8 cellular contexts compared by ENCODE assay signal in the genomic region with DNA sequence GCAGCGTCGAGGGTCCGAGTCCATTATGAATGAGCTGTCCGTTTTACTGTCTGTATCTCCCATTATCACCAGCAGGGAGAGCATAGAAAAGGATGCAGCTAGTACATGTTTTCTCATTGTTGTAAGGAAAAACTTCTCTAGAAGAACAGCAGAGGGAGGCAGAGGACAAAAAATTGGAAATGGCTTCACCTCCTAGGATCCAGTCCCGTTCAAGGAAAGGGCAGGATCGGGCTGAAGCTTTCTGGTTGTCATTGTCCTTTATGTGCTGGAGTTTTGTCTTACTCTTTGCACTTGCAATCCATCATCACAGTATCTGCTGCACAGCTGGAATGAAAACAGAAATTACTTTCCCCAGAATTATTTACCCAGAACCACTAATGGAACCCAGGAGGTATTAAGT. TPM values are rescaled to one million over a fixed set of nuclear protein-coding genes. Genes with fewer than 3 reads are reported as not detected.
A peak's percentile ranks its signal among the peaks of the same experiment; 100 is the strongest.
DNase-seq lines count a peak whose midpoint lies in the region; ATAC-seq, FAIRE-seq and TF ChIP-seq lines count a peak whose summit lies in the region.

No MANE protein-coding gene starts in this region.

- H3K27ac ChIP-seq in MM.1S (ENCODE audit: low read length): no peak overlapping the region
- H3K27ac ChIP-seq in liver (ENCODE audit: low read depth in 1 of 2, low read length in 2 of 2): no peak overlapping the region

- H3K27ac Mint-ChIP-seq in type B pancreatic cell: no peak overlapping the region

- peak overlapping the region; percentile 38; the same call in 1 of the 2 replicates for H3K4me2 ChIP-seq in MM.1S (ENCODE audit: low read depth, low read length)

- H3K9me3 ChIP-seq in MM.1S (replicated peaks; ENCODE audit: insufficient read depth, low read length): no peaks in the 10 kb centered on the region
- peaks cover 0 to 4% (median 0%) of the 10 kb centered on the region in 4 donors for H3K9me3 ChIP-seq in liver (ENCODE audit: control insufficient read depth in 4 of 4, low read length in 3 of 4)

- H4K20me1 ChIP-seq in MM.1S (ENCODE audit: insufficient read depth, low read length): no peaks in the 10 kb centered on the region

- TF ChIP-seq CTCF in MM.1S (IDR thresholded peaks at IDR 0.05; ENCODE audit: low read length): peak; percentile 70
- TF ChIP-seq CTCF in liver (IDR thresholded peaks at IDR 0.05; ENCODE audit: low read depth, low read length, missing input control): peak; percentile 88
- TF ChIP-seq CTCF in type B pancreatic cell (conservative IDR thresholded peaks at IDR 0.05): peak; percentile 84

- H3K36me3 ChIP-seq in MM.1S (replicated peaks; ENCODE audit: insufficient read depth, low read length) (no peaks in the 10 kb centered on the region), liver (ENCODE audit: control insufficient read depth in 4 of 4, insufficient read depth in 3 of 4, low read depth in 1 of 4, low read length in 3 of 4) (no peaks in the 10 kb centered on the region)

- WGBS in liver: 1% methylated on average over 6 of the region's 6 CpGs

- DNase-seq in DMS114 treated with DMSO at 0.1 percent for 48 hours (lab: John Stamatoyannopoulos, UW; ENCODE audit: unreplicated experiment) (peak; percentile 84), MM.1S (peak; percentile 63), RKO (ENCODE audit: low spot score) (peak; percentile 90), type B pancreatic cell (ENCODE audit: extremely low spot score, unreplicated experiment) (no peak)

- ATAC-seq in GM19463 (IDR thresholded peaks at IDR 0.05; ENCODE audit: unreplicated experiment): peak; percentile 88
- ATAC-seq in HG02571 (IDR thresholded peaks at IDR 0.05; ENCODE audit: unreplicated experiment): no peak

- no peak overlapping the region for H2AFZ ChIP-seq in MM.1S (ENCODE audit: low read length)

- H3K27me3 ChIP-seq in MM.1S (replicated peaks; ENCODE audit: insufficient read depth, low read length): no peaks in the 10 kb centered on the region
- H3K27me3 ChIP-seq in liver (ENCODE audit: control insufficient read depth in 4 of 4, insufficient read depth in 4 of 4, low read length in 3 of 4): peaks cover 0 to 2% (median 0%) of the 10 kb centered on the region in 4 donors

- TF ChIP-seq RAD21 in liver (IDR thresholded peaks at IDR 0.05): peak; percentile 89 to 98

- peaks cover 8% of the 10 kb centered on the region for H3K27me3 Mint-ChIP-seq in type B pancreatic cell

- no peaks in the 10 kb centered on the region for H3F3A ChIP-seq in MM.1S (ENCODE audit: insufficient read depth, low read length)

- no peaks in the 10 kb centered on the region for H3K9me2 ChIP-seq in MM.1S (replicated peaks; ENCODE audit: insufficient read depth, low read length)

- H3K4me3 ChIP-seq in MM.1S (ENCODE audit: low read length) (no peak overlapping the region), liver (ENCODE audit: low read depth in 1 of 3, low read length in 3 of 3) (no peak overlapping the region)

- H3K79me2 ChIP-seq in MM.1S (ENCODE audit: low read length): no peaks in the 10 kb centered on the region

- no peaks in the 10 kb centered on the region for H3K36me3 Mint-ChIP-seq in type B pancreatic cell

- H3K4me1 Mint-ChIP-seq in type B pancreatic cell (ENCODE audit: unreplicated experiment): peaks cover 6% of the 10 kb centered on the region

- H3K9ac ChIP-seq in MM.1S (ENCODE audit: low read length) (no peak overlapping the region), liver (ENCODE audit: low read depth in 1 of 2, low read length in 2 of 2) (no peak overlapping the region)

- H3K4me3 Mint-ChIP-seq in type B pancreatic cell: no peak overlapping the region

- FAIRE-seq in colon (lab: Jason Lieb, UNC): peak; percentile 53

- H3K4me1 ChIP-seq in MM.1S (ENCODE audit: low read length) (no peaks in the 10 kb centered on the region), liver (ENCODE audit: control insufficient read depth in 4 of 4, insufficient read depth in 4 of 4, low read length in 3 of 4) (no peaks in the 10 kb centered on the region)

- H3K9me3 Mint-ChIP-seq in type B pancreatic cell: peaks cover 5% of the 10 kb centered on the region

TF ChIP-seq in liver, 16 proteins besides CTCF, POLR2A, EP300 and RAD21:
- no peak for TF ChIP-seq EGR1 (IDR thresholded peaks at IDR 0.05; ENCODE audit: low read depth in 2 of 2)
- no peak for TF ChIP-seq RXRA (IDR thresholded peaks at IDR 0.05)
- no peak for TF ChIP-seq FOXA1 (IDR thresholded peaks at IDR 0.05)
- no peak for TF ChIP-seq FOXA2 (IDR thresholded peaks at IDR 0.05)
- no peak for TF ChIP-seq JUND (IDR thresholded peaks at IDR 0.05)
- TF ChIP-seq, protein P1, sequence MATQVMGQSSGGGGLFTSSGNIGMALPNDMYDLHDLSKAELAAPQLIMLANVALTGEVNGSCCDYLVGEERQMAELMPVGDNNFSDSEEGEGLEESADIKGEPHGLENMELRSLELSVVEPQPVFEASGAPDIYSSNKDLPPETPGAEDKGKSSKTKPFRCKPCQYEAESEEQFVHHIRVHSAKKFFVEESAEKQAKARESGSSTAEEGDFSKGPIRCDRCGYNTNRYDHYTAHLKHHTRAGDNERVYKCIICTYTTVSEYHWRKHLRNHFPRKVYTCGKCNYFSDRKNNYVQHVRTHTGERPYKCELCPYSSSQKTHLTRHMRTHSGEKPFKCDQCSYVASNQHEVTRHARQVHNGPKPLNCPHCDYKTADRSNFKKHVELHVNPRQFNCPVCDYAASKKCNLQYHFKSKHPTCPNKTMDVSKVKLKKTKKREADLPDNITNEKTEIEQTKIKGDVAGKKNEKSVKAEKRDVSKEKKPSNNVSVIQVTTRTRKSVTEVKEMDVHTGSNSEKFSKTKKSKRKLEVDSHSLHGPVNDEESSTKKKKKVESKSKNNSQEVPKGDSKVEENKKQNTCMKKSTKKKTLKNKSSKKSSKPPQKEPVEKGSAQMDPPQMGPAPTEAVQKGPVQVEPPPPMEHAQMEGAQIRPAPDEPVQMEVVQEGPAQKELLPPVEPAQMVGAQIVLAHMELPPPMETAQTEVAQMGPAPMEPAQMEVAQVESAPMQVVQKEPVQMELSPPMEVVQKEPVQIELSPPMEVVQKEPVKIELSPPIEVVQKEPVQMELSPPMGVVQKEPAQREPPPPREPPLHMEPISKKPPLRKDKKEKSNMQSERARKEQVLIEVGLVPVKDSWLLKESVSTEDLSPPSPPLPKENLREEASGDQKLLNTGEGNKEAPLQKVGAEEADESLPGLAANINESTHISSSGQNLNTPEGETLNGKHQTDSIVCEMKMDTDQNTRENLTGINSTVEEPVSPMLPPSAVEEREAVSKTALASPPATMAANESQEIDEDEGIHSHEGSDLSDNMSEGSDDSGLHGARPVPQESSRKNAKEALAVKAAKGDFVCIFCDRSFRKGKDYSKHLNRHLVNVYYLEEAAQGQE (IDR thresholded peaks at IDR 0.05): no peak
- TF ChIP-seq GABPA (IDR thresholded peaks at IDR 0.05 in 1 of 2, conservative IDR thresholded peaks at IDR 0.05 in 1 of 2): no peak
- no peak for TF ChIP-seq MAX (IDR thresholded peaks at IDR 0.05)
- TF ChIP-seq HNF4A (conservative IDR thresholded peaks at IDR 0.05): no peak
- TF ChIP-seq TAF1 (conservative IDR thresholded peaks at IDR 0.05): no peak
- no peak for TF ChIP-seq SP1 (IDR thresholded peaks at IDR 0.05)

RNA-seq across cellular contexts. Expression of gene NDP, which starts 14.7 kb away (rescaled TPM):
- total RNA-seq in liver (not detected), type B pancreatic cell (ENCODE audit: low replicate concordance) (0.21 and 1.1 TPM in 2 replicates)
- not detected for polyA plus RNA-seq in liver
